ENCODE assay signal across 8 cellular contexts in genomic region chr12:116882742-116883141, GRCh38. TPM values are rescaled to one million over a fixed set of nuclear protein-coding genes. Genes with fewer than 3 reads are reported as not detected.
DNase-seq lines count a peak whose midpoint lies in the region; ATAC-seq and TF ChIP-seq lines count a peak whose summit lies in the region.

No MANE protein-coding gene starts in this region.

- peak; percentile 53 for DNase-seq in NCI-H2107 treated with DMSO at 0.1 percent for 48 hours (lab: John Stamatoyannopoulos, UW; ENCODE audit: unreplicated experiment)
- DNase-seq in NCI-H2107 (lab: John Stamatoyannopoulos, UW), result no peak
- DNase-seq in NCI-H2227 treated with DMSO at 0.1 percent for 48 hours (lab: John Stamatoyannopoulos, UW), result peak; percentile 14
- peak; percentile 61 for DNase-seq in endodermal cell
- DNase-seq in renal cortical epithelial cell (ENCODE audit: low read depth), result peak; percentile 22
- no peak for DNase-seq in NCI-H226
- no peak for DNase-seq in T-helper 9 cell

- TF ChIP-seq POLR2A in GM18505 (IDR thresholded peaks at IDR 0.05; ENCODE audit: borderline replicate concordance, extremely low read depth, insufficient read depth, insufficient read length), result no peak

- 40 to 49% methylated on average over 2 to 6 of the region's 6 CpGs for WGBS in endodermal cell (ENCODE audit: insufficient coverage in 1 of 2, insufficient read length in 1 of 2), 2 experiments

- no peak overlapping the region for H3K9ac ChIP-seq in endodermal cell (ENCODE audit: extremely low read depth, low read length, poor library complexity, severe bottlenecking)

- no peak overlapping the region for H3K4me3 ChIP-seq in endodermal cell (ENCODE audit: low read length)

- peaks cover 25% of the 10 kb centered on the region for H3K4me1 Mint-ChIP-seq in endodermal cell

- ATAC-seq in GM18505 (IDR thresholded peaks at IDR 0.05; ENCODE audit: unreplicated experiment), result no peak

- TF ChIP-seq CTCF in endodermal cell (conservative IDR thresholded peaks at IDR 0.05), result peak; percentile 59

- H3K9me3 Mint-ChIP-seq in endodermal cell, result no peaks in the 10 kb centered on the region

- H3K27ac ChIP-seq in endodermal cell (ENCODE audit: low read depth, low read length), result no peak overlapping the region

- peaks cover 68% of the 10 kb centered on the region for H3K27me3 ChIP-seq in endodermal cell (ENCODE audit: control insufficient read depth, insufficient read depth, low read length, poor library complexity, severe bottlenecking)

- peaks cover 9% of the 10 kb centered on the region for H3K4me1 ChIP-seq in endodermal cell (ENCODE audit: control insufficient read depth, insufficient read depth, low read length)

- H3K27me3 Mint-ChIP-seq in endodermal cell (ENCODE audit: insufficient read depth), result peaks cover 79% of the 10 kb centered on the region

- H3K4me3 Mint-ChIP-seq in endodermal cell, result peak overlapping the region; percentile 66

- no peak overlapping the region for H3K27ac Mint-ChIP-seq in endodermal cell

- no peaks in the 10 kb centered on the region for H3K36me3 Mint-ChIP-seq in endodermal cell (ENCODE audit: low read depth)

- H3K36me3 ChIP-seq in endodermal cell (ENCODE audit: control insufficient read depth, insufficient read depth, low read length), result no peaks in the 10 kb centered on the region

- no peaks in the 10 kb centered on the region for H3K9me3 ChIP-seq in endodermal cell (ENCODE audit: control insufficient read depth, low read length)

RNA-seq across cellular contexts. Expression of gene HRK, which starts 1.5 kb away (rescaled TPM):
- total RNA-seq in endodermal cell (1 to 10 TPM; 1.4 to 1.6 TPM), renal cortical epithelial cell (0.05 TPM in 1 of 2 replicates, not detected in the other)
- polyA plus RNA-seq in endodermal cell (2013, experiment 1 of 2), result 1.0 TPM
- polyA plus RNA-seq in endodermal cell (2013, experiment 2 of 2), result 0.54 TPM

RNA-seq across cellular contexts. Expression of gene FBXW8, which starts 28.0 kb away (rescaled TPM):
- total RNA-seq in endodermal cell (10 to 100 TPM; 26.1 to 34.7 TPM), renal cortical epithelial cell (10.4 and 17.9 TPM in 2 replicates)
- polyA plus RNA-seq in endodermal cell (2013, experiment 1 of 2), result 19.8 TPM
- polyA plus RNA-seq in endodermal cell (2013, experiment 2 of 2), result 19.2 TPM

Comparison
In these comparisons a context has a peak if more than half of its experiments do, and no peak if none do; other contexts are left out.
1. DNase-seq: peak in NCI-H2107 treated with DMSO at 0.1 percent for 48 hours (single experiment), NCI-H2227 treated with DMSO at 0.1 percent for 48 hours (single experiment), endodermal cell (single experiment) and renal cortical epithelial cell (single experiment); none in NCI-H2107 (single experiment), NCI-H226 (single experiment) and T-helper 9 cell (single experiment).